In genomic region chr10:49023071-49023470, GRCh38 we compare ENCODE assay signal across 14 cellular contexts.
DNase-seq lines count a peak whose midpoint lies in the region; ATAC-seq and TF ChIP-seq lines count a peak whose summit lies in the region.
"Had no signal": no experiment of that assay in that cellular context is flagged by ENCODE, and none has a peak within 500 bp of the region (broad histone marks: within the 10 kb centered on the region; RNA-seq: fewer than 3 reads in every experiment).

No MANE protein-coding gene starts in this region.

- WGBS in transverse colon (ENCODE audit: low coverage in 1 of 2), 2 donors, result 35 to 55% methylated on average over 2 of the region's 2 CpGs

- DNase-seq in left ventricle myocardium inferior (no peak), Right ventricle myocardium inferior (ENCODE audit: missing footprints) (no peak), coronary artery (ENCODE audit: low spot score) (no peak), transverse colon (no peak), NCI-H1092 (lab: John Stamatoyannopoulos, UW) (no peak)
- no peak for DNase-seq in activated CD4-positive, CD25-positive, alpha-beta regulatory T cell (lab: John Stamatoyannopoulos, UW)
- DNase-seq: ACHN; CD4-positive, CD25-positive, alpha-beta regulatory T cell; DMS53 had no signal

- H3K27ac ChIP-seq in left ventricle myocardium inferior (replicated peaks) (peak overlapping the region; percentile 74), coronary artery (peak overlapping the region; percentile 44 to 77), transverse colon (peak overlapping the region; percentile 38 to 69 (median 56))
- H3K27ac ChIP-seq: BLaER1 treated with 17β-estradiol and CSF1 and Interleukin-3, amounts not matched to agents 10 nM and 100 nM; GM23248; HL-60 had no signal

- TF ChIP-seq EP300 in transverse colon (IDR thresholded peaks at IDR 0.05; ENCODE audit: low read depth), result no peak

- H3K36me3 ChIP-seq in left ventricle myocardium inferior, result peaks cover 15% of the 10 kb centered on the region
- no peaks in the 10 kb centered on the region for H3K36me3 ChIP-seq in transverse colon
- H3K36me3 ChIP-seq: BLaER1 treated with 17β-estradiol and CSF1 and Interleukin-3, amounts not matched to agents 10 nM and 100 nM had no signal

- TF ChIP-seq POLR2A in transverse colon (IDR thresholded peaks at IDR 0.05), result no peak

- ATAC-seq in Right ventricle myocardium inferior, result no peak
- no peak for ATAC-seq in GM19023 (IDR thresholded peaks at IDR 0.05; ENCODE audit: unreplicated experiment)
- ATAC-seq: HCT116 had no signal

- H3K27me3 ChIP-seq in left ventricle myocardium inferior (ENCODE audit: low read depth) (no peaks in the 10 kb centered on the region), transverse colon (no peaks in the 10 kb centered on the region)
- H3K27me3 ChIP-seq: BLaER1 treated with 17β-estradiol and CSF1 and Interleukin-3, amounts not matched to agents 10 nM and 100 nM had no signal

- TF ChIP-seq CTCF in left ventricle myocardium inferior (IDR thresholded peaks at IDR 0.05; ENCODE audit: borderline replicate concordance), result no peak
- no peak for TF ChIP-seq CTCF in coronary artery (IDR thresholded peaks at IDR 0.05)
- TF ChIP-seq CTCF in transverse colon (IDR thresholded peaks at IDR 0.05), result no peak

- H3K9me3 ChIP-seq in left ventricle myocardium inferior (replicated peaks) (no peaks in the 10 kb centered on the region), transverse colon (no peaks in the 10 kb centered on the region)

- in situ Hi-C loops in transverse colon (cut with MboI; ENCODE audit: low pct_ligation_motif_present in 1 of 4, low pct_unique_long_range_greater_than_20kb in 1 of 4, low sequenced_read_pairs in 3 of 4), result no loop called here

- peaks cover 28% of the 10 kb centered on the region for H3K4me1 ChIP-seq in left ventricle myocardium inferior
- H3K4me1 ChIP-seq in transverse colon, result peaks cover 0 to 9% (median 3%) of the 10 kb centered on the region in 4 donors
- H3K4me1 ChIP-seq: BLaER1 treated with 17β-estradiol and CSF1 and Interleukin-3, amounts not matched to agents 10 nM and 100 nM had no signal

- H3K4me3 ChIP-seq in left ventricle myocardium inferior (no peak overlapping the region), coronary artery (no peak overlapping the region), transverse colon (no peak overlapping the region)
- H3K4me3 ChIP-seq: BLaER1 treated with 17β-estradiol and CSF1 and Interleukin-3, amounts not matched to agents 10 nM and 100 nM; GM23248 had no signal

- intact Hi-C loops in left ventricle myocardium inferior (cut with micrococcal nuclease), result no loop called here
- intact Hi-C loops in Right ventricle myocardium inferior (cut with DNase I), result no loop called here
- intact Hi-C loops in transverse colon (cut with DNase I; ENCODE audit: low total_unique reads), result no loop called here
